21 cellular contexts compared by ENCODE assay signal in genomic region chr20:40669692-40670091, GRCh38. TPM values are rescaled to one million over a fixed set of nuclear protein-coding genes. Genes with fewer than 3 reads are reported as not detected.
DNase-seq lines count a peak whose midpoint lies in the region; ATAC-seq and TF ChIP-seq lines count a peak whose summit lies in the region.
"Had no signal": no experiment of that assay in that cellular context is flagged by ENCODE, and none has a peak within 500 bp of the region (broad histone marks: within the 10 kb centered on the region; RNA-seq: fewer than 3 reads in every experiment).

No MANE protein-coding gene starts in this region.

- no peaks in the 10 kb centered on the region for H3K9me3 ChIP-seq in left ventricle myocardium inferior (replicated peaks)
- H3K9me3 ChIP-seq in neuronal stem cell (replicated peaks in 1 of 2; ENCODE audit: control insufficient read depth in 2 of 2, insufficient read depth in 1 of 2, low read depth in 1 of 2, low read length in 2 of 2) = peaks cover 0 to 3% of the 10 kb centered on the region in 2 donors
- no peaks in the 10 kb centered on the region for H3K9me3 ChIP-seq in neural progenitor cell (ENCODE audit: low read depth)
- no peaks in the 10 kb centered on the region for H3K9me3 ChIP-seq in ascending aorta
- H3K9me3 ChIP-seq: HAP-1, MG63, SJCRH30 had no signal

- WGBS in neuronal stem cell (ENCODE audit: extremely low coverage in 2 of 2, insufficient read length in 2 of 2, insufficient replicate concordance in 1 of 2), 2 donors = no CpG with 5 or more reads among the region's 3 CpGs

- H3K36me3 Mint-ChIP-seq in neural progenitor cell = no peaks in the 10 kb centered on the region

- H3K4me3 ChIP-seq in left ventricle myocardium inferior (no peak overlapping the region), neuronal stem cell (ENCODE audit: low read length in 2 of 2) (no peak overlapping the region), neural progenitor cell (no peak overlapping the region), ascending aorta (no peak overlapping the region)
- H3K4me3 ChIP-seq: GM23338, HAP-1, K562, MG63, PC-9, SJCRH30 had no signal

- H3K23ac ChIP-seq in neuronal stem cell (ENCODE audit: low read depth, low read length, poor library complexity) = no peak overlapping the region

- H3K27me3 ChIP-seq in left ventricle myocardium inferior (ENCODE audit: low read depth) = no peaks in the 10 kb centered on the region
- peaks cover 0 to 2% (median 0%) of the 10 kb centered on the region in 3 experiments for H3K27me3 ChIP-seq in neuronal stem cell (ENCODE audit: control insufficient read depth in 3 of 3, insufficient read depth in 3 of 3, low read depth in 1 of 3, low read length in 3 of 3)
- H3K27me3 ChIP-seq in neural progenitor cell = peaks cover under 1% of the 10 kb centered on the region
- no peaks in the 10 kb centered on the region for H3K27me3 ChIP-seq in ascending aorta
- H3K27me3 ChIP-seq: MG63 had no signal

- H3K18ac ChIP-seq in neuronal stem cell (ENCODE audit: low read length) = no peak overlapping the region

- H3K36me3 ChIP-seq in left ventricle myocardium inferior = no peaks in the 10 kb centered on the region
- peaks cover 0 to 3% of the 10 kb centered on the region in 2 donors for H3K36me3 ChIP-seq in neuronal stem cell (replicated peaks in 1 of 2; ENCODE audit: control insufficient read depth in 2 of 2, insufficient read depth in 2 of 2, low read length in 2 of 2)
- H3K36me3 ChIP-seq in neural progenitor cell = no peaks in the 10 kb centered on the region
- no peaks in the 10 kb centered on the region for H3K36me3 ChIP-seq in ascending aorta
- H3K36me3 ChIP-seq: HAP-1, MG63, SJCRH30 had no signal

- H3K9me3 Mint-ChIP-seq in neural progenitor cell = no peaks in the 10 kb centered on the region
- H3K9me3 Mint-ChIP-seq: GM23338 had no signal

- H3K79me2 ChIP-seq in neural progenitor cell (ENCODE audit: low read depth) = no peaks in the 10 kb centered on the region

- H3K4me2 ChIP-seq in neuronal stem cell (ENCODE audit: insufficient read depth, low read length, poor library complexity, severe bottlenecking) (no peak overlapping the region), neural progenitor cell (no peak overlapping the region)
- H3K4me2 ChIP-seq: GM23338, PC-9 had no signal

- no peak overlapping the region for H2BK12ac ChIP-seq in neuronal stem cell (ENCODE audit: low read length)

- H3K4me1 Mint-ChIP-seq in neural progenitor cell = peaks cover 2% of the 10 kb centered on the region

- H3K4ac ChIP-seq in neuronal stem cell (ENCODE audit: low read length) = no peak overlapping the region

- H3K27ac Mint-ChIP-seq in neural progenitor cell = no peak overlapping the region
- H3K27ac Mint-ChIP-seq: GM23338 had no signal

- no peak overlapping the region for H4K8ac ChIP-seq in neuronal stem cell (ENCODE audit: low read depth, low read length)

- H3K9ac ChIP-seq in neuronal stem cell (ENCODE audit: low read depth, low read length, poor library complexity) (no peak overlapping the region), neural progenitor cell (no peak overlapping the region)

- ATAC-seq in Right ventricle myocardium superior (ENCODE audit: poor library complexity) (peak; percentile 84), HG03342 (IDR thresholded peaks at IDR 0.05; ENCODE audit: unreplicated experiment) (no peak), HG02623 (IDR thresholded peaks at IDR 0.05; ENCODE audit: unreplicated experiment) (no peak)
- ATAC-seq: GM23338 had no signal

- TF ChIP-seq CTCF in left ventricle myocardium inferior (IDR thresholded peaks at IDR 0.05; ENCODE audit: borderline replicate concordance) (no peak), neural progenitor cell (IDR thresholded peaks at IDR 0.05) (no peak), ascending aorta (IDR thresholded peaks at IDR 0.05) (no peak)

- peaks cover 20% of the 10 kb centered on the region for H3K27me3 Mint-ChIP-seq in neural progenitor cell (ENCODE audit: insufficient read depth, low read depth)

- H3K4me3 Mint-ChIP-seq in neural progenitor cell = no peak overlapping the region
- H3K4me3 Mint-ChIP-seq: GM23338 had no signal

- no peaks in the 10 kb centered on the region for H4K20me1 ChIP-seq in neural progenitor cell (ENCODE audit: low read depth)

- H3K4me1 ChIP-seq in left ventricle myocardium inferior (no peaks in the 10 kb centered on the region), neuronal stem cell (ENCODE audit: control insufficient read depth in 2 of 2, insufficient read depth in 1 of 2, low read depth in 1 of 2, low read length in 2 of 2) (peaks cover 0 to 2% of the 10 kb centered on the region in 2 donors), neural progenitor cell (no peaks in the 10 kb centered on the region), ascending aorta (no peaks in the 10 kb centered on the region)
- H3K4me1 ChIP-seq: HAP-1, SJCRH30 had no signal

- intact Hi-C loops in Right ventricle myocardium superior (cut with DNase I) = no loop called here
- intact Hi-C loops in cardiac septum (cut with DNase I) = no loop called here
- intact Hi-C loops in left ventricle myocardium inferior (cut with micrococcal nuclease) = no loop called here
- intact Hi-C loops in ascending aorta (cut with DNase I) = loop anchor here (10.0 kb wide), 1 partner anchor 55 kb away; no protein-coding TSS in a partner anchor

- no peaks in the 10 kb centered on the region for H3F3A ChIP-seq in neural progenitor cell (ENCODE audit: low read depth)

- no peak overlapping the region for H3K14ac ChIP-seq in neuronal stem cell (ENCODE audit: low read length)

- H3K27ac ChIP-seq in left ventricle myocardium inferior (replicated peaks) (no peak overlapping the region), neuronal stem cell (replicated peaks; ENCODE audit: low read length) (no peak overlapping the region), neural progenitor cell (no peak overlapping the region), ascending aorta (no peak overlapping the region)
- H3K27ac ChIP-seq: C4-2B, PC-9, RWPE1, SJCRH30 had no signal

- peak overlapping the region; percentile 12 for H2BK120ac ChIP-seq in neuronal stem cell (ENCODE audit: low read depth, low read length)

- DNase-seq in Right ventricle myocardium superior (peak; percentile 62), cardiac septum (ENCODE audit: low spot score) (no peak), left ventricle myocardium inferior (peak; percentile 34), neuronal stem cell (ENCODE audit: low spot score) (no peak), neural progenitor cell (ENCODE audit: low spot score) (no peak), ascending aorta (ENCODE audit: low spot score in 2 of 2) (no peak)
- DNase-seq: MG63, NCI-H1417, NCI-H1694 treated with DMSO at 0.1 percent for 48 hours, NCI-H2081 treated with DMSO at 0.1 percent for 48 hours, NCI-H446 treated with DMSO at 0.1 percent for 48 hours, NCI-H526 treated with DMSO at 0.1 percent for 48 hours, PC-9, SJCRH30 had no signal

- no peak overlapping the region for H2BK15ac ChIP-seq in neuronal stem cell (ENCODE audit: low read length)

- H2AFZ ChIP-seq in neuronal stem cell (ENCODE audit: low read length) (no peak overlapping the region), neural progenitor cell (replicated peaks) (no peak overlapping the region)
- H2AFZ ChIP-seq: GM23338, PC-9 had no signal

- H2BK5ac ChIP-seq in neuronal stem cell (ENCODE audit: low read length) = no peak overlapping the region

- H2AK5ac ChIP-seq in neuronal stem cell (ENCODE audit: low read depth, low read length) = no peak overlapping the region

- no peaks in the 10 kb centered on the region for H3K79me1 ChIP-seq in neuronal stem cell (ENCODE audit: low read depth, low read length)

- no peak overlapping the region for H4K91ac ChIP-seq in neuronal stem cell (ENCODE audit: low read depth, low read length, poor library complexity)

RNA-seq across cellular contexts. Expression of gene MAFB, which starts 19.3 kb away (rescaled TPM):
- total RNA-seq in Right ventricle myocardium superior (14.7 TPM), cardiac septum (6.8 TPM), left ventricle myocardium inferior (10.2 TPM), neural progenitor cell (ENCODE audit: low replicate concordance) (0.64 and 1.3 TPM in 2 replicates), ascending aorta (84.6 TPM)
- polyA plus RNA-seq in neuronal stem cell (2013, experiment 1 of 2) = 1.4 TPM
- polyA plus RNA-seq in neuronal stem cell (2013, experiment 2 of 2) = 1.6 TPM
- total RNA-seq: PC-9, SJCRH30 had no signal
- polyA plus RNA-seq: K562 had no signal

Comparison
In these comparisons a context has a peak if more than half of its experiments do, and no peak if none do; other contexts are left out.
1. DNase-seq: peak in Right ventricle myocardium superior (single experiment) and left ventricle myocardium inferior (single experiment); none in cardiac septum (single experiment), neuronal stem cell (single experiment), neural progenitor cell (single experiment) and ascending aorta (0 of 2).